35 cellular contexts compared by ENCODE assay signal in the genomic region with DNA sequence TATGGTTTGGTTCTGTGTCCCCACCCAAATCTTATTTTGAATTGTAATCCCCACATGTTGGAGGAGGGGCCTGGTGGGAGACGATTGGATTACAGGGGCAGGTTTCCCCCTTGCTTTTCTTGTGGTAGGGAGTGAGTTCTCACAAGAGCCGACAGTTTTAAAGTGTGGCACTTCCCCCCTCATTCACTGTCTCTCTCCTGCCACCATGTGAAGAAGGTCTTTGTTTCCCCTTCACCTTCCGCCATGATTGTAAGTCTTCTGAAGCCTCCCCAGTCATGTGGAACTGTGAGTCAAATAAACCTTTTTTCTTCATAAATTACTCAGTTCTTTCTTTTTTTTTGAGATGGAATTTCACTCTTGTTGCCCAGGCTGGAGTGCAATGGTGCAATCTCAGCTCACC.
"Had no signal": no experiment of that assay in that cellular context is flagged by ENCODE, and none has a peak within 500 bp of the region (broad histone marks: within the 10 kb centered on the region; RNA-seq: fewer than 3 reads in every experiment).

No MANE protein-coding gene starts in this region.

- H3K27me3 ChIP-seq: MG63 had no signal

- DNase-seq: Karpas-422, Kasumi-1, MG63, MM.1S, MV-4-11, NCI-H1048, NCI-H1092, NCI-H1092 treated with DMSO at 0.1 percent for 48 hours, NCI-H1105, NCI-H1105 treated with DMSO at 0.1 percent for 48 hours, NCI-H1417, NCI-H1417 treated with DMSO at 0.1 percent for 48 hours, NCI-H1436, NCI-H1436 treated with DMSO at 0.1 percent for 48 hours, NCI-H146, NCI-H1694, NCI-H1694 treated with DMSO at 0.1 percent for 48 hours, NCI-H187, NCI-H187 treated with DMSO at 0.1 percent for 48 hours, NCI-H1930, NCI-H2029, NCI-H2029 treated with DMSO at 0.1 percent for 48 hours, NCI-H2081, NCI-H2081 treated with DMSO at 0.1 percent for 48 hours, NCI-H2107, NCI-H2171, NCI-H2171 treated with DMSO at 0.1 percent for 48 hours, NCI-H2227 treated with DMSO at 0.1 percent for 48 hours, NCI-H226, NCI-H345, NCI-H446, NCI-H446 treated with DMSO at 0.1 percent for 48 hours, NCI-H510A, NCI-H510A treated with DMSO at 0.1 percent for 48 hours, NCI-H524 had no signal

- H3K9me3 ChIP-seq: MG63 had no signal

- H3K36me3 ChIP-seq: MG63 had no signal

- H3K4me3 ChIP-seq: MG63 had no signal
